10 cellular contexts compared by ENCODE assay signal in the genomic region with DNA sequence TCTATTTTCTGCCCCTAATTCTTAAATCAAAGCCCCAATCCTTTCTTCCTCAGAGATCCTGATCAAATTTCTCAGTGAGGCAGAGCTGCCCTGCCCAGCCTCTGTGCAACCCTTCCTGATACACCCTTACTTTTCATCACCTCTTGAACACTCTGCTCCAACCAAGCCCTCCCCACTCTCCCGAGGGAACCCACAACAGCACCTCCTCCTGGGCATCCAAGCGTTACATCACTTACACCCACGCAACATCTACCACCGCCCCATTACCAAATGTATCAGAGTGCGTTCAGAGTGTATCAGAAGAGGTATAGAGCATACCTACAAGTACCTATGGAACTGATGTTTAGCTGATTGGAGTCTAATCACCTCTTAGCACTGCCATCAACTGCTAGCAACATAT.
A peak's percentile ranks its signal among the peaks of the same experiment; 100 is the strongest.
DNase-seq lines count a peak whose midpoint lies in the region; ATAC-seq and TF ChIP-seq lines count a peak whose summit lies in the region.
"Had no signal": no experiment of that assay in that cellular context is flagged by ENCODE, and none has a peak within 500 bp of the region (broad histone marks: within the 10 kb centered on the region; RNA-seq: fewer than 3 reads in every experiment).

No MANE protein-coding gene starts in this region.

- H3K36me3 Mint-ChIP-seq in natural killer cell (peaks cover 8% of the 10 kb centered on the region), osteocyte (ENCODE audit: unreplicated experiment) (peaks cover 10% of the 10 kb centered on the region)

- POLR2A ChIA-PET in PC-9 (lab: Charles Lee; ENCODE audit: unreplicated experiment), result no interaction called here

- H3K4me1 ChIP-seq in PC-9 (replicated peaks; ENCODE audit: insufficient read depth), result no peaks in the 10 kb centered on the region

- H3K4me1 Mint-ChIP-seq in natural killer cell, result peaks cover 36 to 53% of the 10 kb centered on the region in 2 donors
- H3K4me1 Mint-ChIP-seq in osteocyte (ENCODE audit: unreplicated experiment), result peaks cover 7% of the 10 kb centered on the region
- H3K4me1 Mint-ChIP-seq: mesothelial cell of epicardium had no signal

- H3K27ac Mint-ChIP-seq in natural killer cell (peak overlapping the region; percentile 89 to 91), osteocyte (ENCODE audit: unreplicated experiment) (no peak overlapping the region)
- H3K27ac Mint-ChIP-seq: mesothelial cell of epicardium had no signal

- no peaks in the 10 kb centered on the region for H4K20me1 ChIP-seq in PC-9 (ENCODE audit: insufficient read depth)

- peak overlapping the region; percentile 75 for H3K4me3 Mint-ChIP-seq in natural killer cell
- no peak overlapping the region for H3K4me3 Mint-ChIP-seq in osteocyte (ENCODE audit: unreplicated experiment)
- H3K4me3 Mint-ChIP-seq: mesothelial cell of epicardium had no signal

- BruUV-seq in PC-9 (replicated peaks; lab: Mats Ljungman, UMichigan), result no TSS peak

- H3K27me3 ChIP-seq in PC-9 (ENCODE audit: insufficient read depth, low read depth), result no peaks in the 10 kb centered on the region

- no peak for ATAC-seq in natural killer cell

- no peaks in the 10 kb centered on the region for H3K27me3 Mint-ChIP-seq in natural killer cell (ENCODE audit: low read depth in 2 of 2)
- no peaks in the 10 kb centered on the region for H3K27me3 Mint-ChIP-seq in osteocyte (ENCODE audit: unreplicated experiment)

- H3K4me3 ChIP-seq in PC-9, result no peak overlapping the region

- H3K36me3 ChIP-seq in KOPT-K1 (ENCODE audit: insufficient read depth, low read length) (peaks cover 23% of the 10 kb centered on the region), PC-9 (ENCODE audit: low read depth) (peaks cover 2% of the 10 kb centered on the region; the same call in 1 of the 2 replicates)

- H3K9me2 ChIP-seq in PC-9 (ENCODE audit: insufficient read depth), result no peaks in the 10 kb centered on the region

- H3K27ac ChIP-seq in KOPT-K1 (ENCODE audit: low read depth, low read length, poor library complexity, severe bottlenecking) (peak overlapping the region; percentile 80), PC-9 (no peak overlapping the region)
- H3K27ac ChIP-seq: 22Rv1 had no signal

- H3K9me3 Mint-ChIP-seq in natural killer cell (no peaks in the 10 kb centered on the region), osteocyte (ENCODE audit: unreplicated experiment) (peaks cover 2% of the 10 kb centered on the region)

- CTCF ChIA-PET in PC-9 (lab: Charles Lee), result no interaction called here

- DNase-seq in DMS 273 (lab: John Stamatoyannopoulos, UW; ENCODE audit: unreplicated experiment) (peak; percentile 1), DMS 273 treated with DMSO at 0.1 percent for 48 hours (lab: John Stamatoyannopoulos, UW) (no peak), amniotic epithelial cell (ENCODE audit: low read depth) (peak; percentile 33), natural killer cell (no peak), PC-9 (no peak), osteocyte (ENCODE audit: extremely low spot score, unreplicated experiment) (no peak), NCI-H748 treated with DMSO at 0.1 percent for 48 hours (lab: John Stamatoyannopoulos, UW) (no peak)

- H3F3A ChIP-seq in PC-9 (ENCODE audit: insufficient read depth, low read depth), result no peaks in the 10 kb centered on the region

- H3K4me2 ChIP-seq in PC-9, result no peak overlapping the region

- intact Hi-C loops in natural killer cell (cut with micrococcal nuclease), result loop anchor here (1.0 to 5.0 kb wide), 6 partner anchors 185 to 641 kb away; partner anchors contain the start of genes ADH5, EIF4E and TSPAN5
- intact Hi-C loops in PC-9 (cut with micrococcal nuclease; ENCODE audit: unreplicated experiment), result no loop called here

- H2AFZ ChIP-seq in PC-9, result no peak overlapping the region

- no peaks in the 10 kb centered on the region for H3K79me2 ChIP-seq in PC-9 (ENCODE audit: low read depth)

- TF ChIP-seq CTCF in natural killer cell (IDR thresholded peaks at IDR 0.05) (no peak), PC-9 (conservative IDR thresholded peaks at IDR 0.05) (no peak), osteocyte (IDR thresholded peaks at IDR 0.05) (no peak)

- H3K9me3 ChIP-seq in KOPT-K1 (ENCODE audit: insufficient read depth, low read length, poor library complexity, severe bottlenecking) (peaks cover 7% of the 10 kb centered on the region), PC-9 (ENCODE audit: insufficient read depth, low read depth) (no peaks in the 10 kb centered on the region)

Comparison
In these comparisons a context has a peak if more than half of its experiments do, and no peak if none do; other contexts are left out.
1. DNase-seq: peak in DMS 273 (single experiment) and amniotic epithelial cell (single experiment); none in DMS 273 treated with DMSO at 0.1 percent for 48 hours (single experiment), natural killer cell (single experiment), PC-9 (0 of 2), osteocyte (single experiment) and NCI-H748 treated with DMSO at 0.1 percent for 48 hours (single experiment).